In the genomic region with DNA sequence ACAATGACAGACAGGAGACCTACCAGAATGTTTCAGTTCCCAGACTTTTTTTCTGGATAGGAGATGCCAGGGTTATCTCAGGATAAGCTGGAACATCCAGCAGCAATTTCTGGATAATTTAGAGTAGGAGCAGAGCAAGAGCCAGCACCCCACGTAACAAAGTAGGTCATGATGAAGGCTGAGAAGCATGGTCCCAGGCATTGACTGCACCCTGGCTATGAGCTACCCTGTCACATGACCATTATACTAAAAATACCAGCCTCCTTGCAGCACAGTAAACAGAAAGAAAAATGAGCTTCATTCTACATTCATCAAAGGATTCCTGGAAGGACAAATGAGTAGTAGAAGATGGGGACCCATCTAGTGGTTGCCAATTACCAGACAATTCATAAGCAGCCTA, we compare ENCODE assay signal across 23 cellular contexts.
"Had no signal": no experiment of that assay in that cellular context is flagged by ENCODE, and none has a peak within 500 bp of the region (broad histone marks: within the 10 kb centered on the region; RNA-seq: fewer than 3 reads in every experiment).

No MANE protein-coding gene starts in this region.

- H3K4me1 ChIP-seq: lower lobe of right lung, pancreas, prostate gland, suprapubic skin, tibial nerve had no signal

- H3K27me3 ChIP-seq: suprapubic skin, tibial nerve, uterus had no signal

- ATAC-seq: left colon; lower lobe of right lung; naive thymus-derived CD8-positive, alpha-beta T cell; pancreas; sciatic nerve; stimulated activated naive B cell treated with anti-CD40 and anti-IgM and Interleukin-4, amounts not matched to agents 10 μg/mL and 1 μg/mL and 100 μg/mL, for 72 hours; stimulated activated naive CD8-positive, alpha-beta T cell treated with anti-CD3 and anti-CD28 coated beads, Interleukin-15, Interleukin-2, amounts not matched to agents 100 U/mL and 50 U/mL, for 24 hours had no signal

- DNase-seq: hippocampal formation; kidney glomerular epithelial cell; left colon; lower lobe of right lung; mammary epithelial cell; mesenchymal stem cell; naive thymus-derived CD8-positive, alpha-beta T cell; nucleus accumbens; pancreas; posterior cingulate gyrus; retina; stimulated activated CD4-positive, alpha-beta T cell treated with anti-CD3 and anti-CD28 coated beads, Interleukin-12 subunit alpha, Interleukin-12 subunit beta, amount 100 ng/mL, for 4 hours; stimulated activated CD4-positive, alpha-beta T cell treated with anti-CD3 and anti-CD28 coated beads, Interleukin-15, amount 100 ng/mL, for 24 hours; stimulated activated CD4-positive, alpha-beta T cell treated with anti-CD3 and anti-CD28 coated beads, Interleukin-2, amount 100 ng/mL, for 24 hours; stimulated activated CD4-positive, alpha-beta T cell treated with anti-CD3 and anti-CD28 coated beads, Interleukin-4, amount 100 ng/mL, for 1 hour; stimulated activated naive B cell treated with anti-CD40 and anti-IgM and Interleukin-4, amounts not matched to agents 10 μg/mL and 1 μg/mL and 100 μg/mL, for 72 hours; stimulated activated naive CD8-positive, alpha-beta T cell treated with anti-CD3 and anti-CD28 coated beads, Interleukin-15, Interleukin-2, amounts not matched to agents 100 U/mL and 50 U/mL, for 24 hours; uterus had no signal

- H3K9me3 ChIP-seq: lower lobe of right lung, pancreas, prostate gland, suprapubic skin, tibial nerve, uterus had no signal

- H3K36me3 ChIP-seq: lower lobe of right lung, pancreas, prostate gland, suprapubic skin, tibial nerve, uterus had no signal

- H3K4me3 ChIP-seq: lower lobe of right lung, pancreas, prostate gland, skin epidermis, suprapubic skin, tibial nerve, uterus had no signal

- H3K27ac ChIP-seq: lower lobe of right lung, pancreas, prostate gland, skin epidermis, suprapubic skin, tibial nerve, uterus had no signal
